Comparison of ENCODE assay signal across 11 cellular contexts in genomic region chr20:32281711-32282110, GRCh38. TPM values are rescaled to one million over a fixed set of nuclear protein-coding genes. Genes with fewer than 3 reads are reported as not detected.
DNase-seq lines count a peak whose midpoint lies in the region; ATAC-seq and TF ChIP-seq lines count a peak whose summit lies in the region.
"Had no signal": no experiment of that assay in that cellular context is flagged by ENCODE, and none has a peak within 500 bp of the region (broad histone marks: within the 10 kb centered on the region; RNA-seq: fewer than 3 reads in every experiment).

No MANE protein-coding gene starts in this region.

- peaks cover 4% of the 10 kb centered on the region for H3K4me1 ChIP-seq in RWPE2 (ENCODE audit: insufficient read depth, poor library complexity, severe bottlenecking)

- no peak for TF ChIP-seq CTCF in RWPE2 (IDR thresholded peaks at IDR 0.05; ENCODE audit: poor library complexity, severe bottlenecking)

- H3K27ac ChIP-seq in RWPE2 (ENCODE audit: poor library complexity, severe bottlenecking), result no peak overlapping the region

- no peak for ATAC-seq in RWPE2 (ENCODE audit: low read depth)
- no peak for ATAC-seq in stimulated activated naive B cell treated with anti-CD40 and anti-IgM and Interleukin-4, amounts not matched to agents 10 μg/mL and 1 μg/mL and 100 μg/mL, for 72 hours (replicated peaks)

- no peaks in the 10 kb centered on the region for H3K9me3 ChIP-seq in RWPE2 (ENCODE audit: severe bottlenecking)
- H3K9me3 ChIP-seq: esophagus muscularis mucosa had no signal

- H3K4me3 Mint-ChIP-seq in activated naive CD8-positive, alpha-beta T cell treated with anti-CD3 and anti-CD28 coated beads for 36 hours, result peak overlapping the region; percentile 4
- H3K4me3 Mint-ChIP-seq in stimulated activated naive B cell treated with anti-CD40 and anti-IgM and Interleukin-4, amounts not matched to agents 10 μg/mL and 1 μg/mL and 100 μg/mL, for 72 hours, result peak overlapping the region in 1 of 2 donors; percentile 11
- H3K4me3 Mint-ChIP-seq: activated naive CD8-positive, alpha-beta T cell treated with anti-CD3 and anti-CD28 coated beads, Interleukin-2, amount 10 ng/mL, durations not matched to agents 7 days and 5 days had no signal

- H3K27me3 ChIP-seq in RWPE2 (ENCODE audit: insufficient read depth, poor library complexity, severe bottlenecking), result no peaks in the 10 kb centered on the region
- H3K27me3 ChIP-seq: esophagus muscularis mucosa had no signal

- H3K36me3 Mint-ChIP-seq in activated naive CD8-positive, alpha-beta T cell treated with anti-CD3 and anti-CD28 coated beads for 36 hours, result peaks cover 48% of the 10 kb centered on the region
- H3K36me3 Mint-ChIP-seq in stimulated activated naive B cell treated with anti-CD40 and anti-IgM and Interleukin-4, amounts not matched to agents 10 μg/mL and 1 μg/mL and 100 μg/mL, for 72 hours, result peaks cover 15 to 22% of the 10 kb centered on the region in 2 donors

- H3K9me3 Mint-ChIP-seq in activated naive CD8-positive, alpha-beta T cell treated with anti-CD3 and anti-CD28 coated beads for 36 hours, result no peaks in the 10 kb centered on the region
- no peaks in the 10 kb centered on the region for H3K9me3 Mint-ChIP-seq in stimulated activated naive B cell treated with anti-CD40 and anti-IgM and Interleukin-4, amounts not matched to agents 10 μg/mL and 1 μg/mL and 100 μg/mL, for 72 hours
- H3K9me3 Mint-ChIP-seq: activated naive CD8-positive, alpha-beta T cell treated with anti-CD3 and anti-CD28 coated beads, Interleukin-2, amount 10 ng/mL, durations not matched to agents 7 days and 5 days had no signal

- no peak overlapping the region for H3K4me3 ChIP-seq in RWPE2 (ENCODE audit: severe bottlenecking)
- H3K4me3 ChIP-seq: esophagus muscularis mucosa had no signal

- peaks cover 63% of the 10 kb centered on the region for H3K4me1 Mint-ChIP-seq in activated naive CD8-positive, alpha-beta T cell treated with anti-CD3 and anti-CD28 coated beads for 36 hours
- peaks cover 47 to 63% of the 10 kb centered on the region in 2 donors for H3K4me1 Mint-ChIP-seq in stimulated activated naive B cell treated with anti-CD40 and anti-IgM and Interleukin-4, amounts not matched to agents 10 μg/mL and 1 μg/mL and 100 μg/mL, for 72 hours

- H3K27ac Mint-ChIP-seq in activated naive CD8-positive, alpha-beta T cell treated with anti-CD3 and anti-CD28 coated beads for 36 hours, result peak overlapping the region; percentile 54
- peak overlapping the region; percentile 52 for H3K27ac Mint-ChIP-seq in stimulated activated naive B cell treated with anti-CD40 and anti-IgM and Interleukin-4, amounts not matched to agents 10 μg/mL and 1 μg/mL and 100 μg/mL, for 72 hours
- H3K27ac Mint-ChIP-seq: activated naive CD8-positive, alpha-beta T cell treated with anti-CD3 and anti-CD28 coated beads, Interleukin-2, amount 10 ng/mL, durations not matched to agents 7 days and 5 days had no signal

- peak; percentile 40 for DNase-seq in stimulated activated CD4-positive, alpha-beta T cell treated with anti-CD3 and anti-CD28 coated beads, Interleukin-15, amount 100 ng/mL, for 24 hours
- DNase-seq in stimulated activated CD4-positive, alpha-beta T cell treated with anti-CD3 and anti-CD28 coated beads, Interleukin-2, amount 100 ng/mL, for 24 hours, result no peak
- DNase-seq in RWPE2 (ENCODE audit: low spot score) (peak; percentile 44), kidney tubule cell (ENCODE audit: low spot score) (no peak), occipital lobe (lab: John Stamatoyannopoulos, UW) (no peak)
- DNase-seq in activated naive CD8-positive, alpha-beta T cell treated with anti-CD3 and anti-CD28 coated beads for 36 hours, result no peak
- DNase-seq in stimulated activated naive B cell treated with anti-CD40 and anti-IgM and Interleukin-4, amounts not matched to agents 10 μg/mL and 1 μg/mL and 100 μg/mL, for 72 hours, result no peak
- DNase-seq: activated naive CD8-positive, alpha-beta T cell treated with anti-CD3 and anti-CD28 coated beads, Interleukin-2, amount 10 ng/mL, durations not matched to agents 7 days and 5 days; GOT3; NCI-H526 treated with DMSO at 0.1 percent for 48 hours had no signal

- H3K27me3 Mint-ChIP-seq in activated naive CD8-positive, alpha-beta T cell treated with anti-CD3 and anti-CD28 coated beads for 36 hours, result no peaks in the 10 kb centered on the region
- H3K27me3 Mint-ChIP-seq in stimulated activated naive B cell treated with anti-CD40 and anti-IgM and Interleukin-4, amounts not matched to agents 10 μg/mL and 1 μg/mL and 100 μg/mL, for 72 hours, result no peaks in the 10 kb centered on the region
- H3K27me3 Mint-ChIP-seq: activated naive CD8-positive, alpha-beta T cell treated with anti-CD3 and anti-CD28 coated beads, Interleukin-2, amount 10 ng/mL, durations not matched to agents 7 days and 5 days had no signal

- H3K36me3 ChIP-seq in RWPE2 (ENCODE audit: low read depth), result peaks cover 10% of the 10 kb centered on the region

RNA-seq across cellular contexts. Expression of gene KIF3B, which starts 4.3 kb away (rescaled TPM):
- 10 to 100 TPM; 36.2 to 36.5 TPM for total RNA-seq in activated naive CD8-positive, alpha-beta T cell treated with anti-CD3 and anti-CD28 coated beads for 36 hours
- 92.5 TPM for total RNA-seq in occipital lobe

Comparison
In these comparisons a context has a peak if more than half of its experiments do, and no peak if none do; other contexts are left out.
1. DNase-seq: peak in stimulated activated CD4-positive, alpha-beta T cell treated with anti-CD3 and anti-CD28 coated beads, Interleukin-15, amount 100 ng/mL, for 24 hours (single experiment) and RWPE2 (single experiment); none in stimulated activated CD4-positive, alpha-beta T cell treated with anti-CD3 and anti-CD28 coated beads, Interleukin-2, amount 100 ng/mL, for 24 hours (0 of 2), activated naive CD8-positive, alpha-beta T cell treated with anti-CD3 and anti-CD28 coated beads for 36 hours (single experiment), stimulated activated naive B cell treated with anti-CD40 and anti-IgM and Interleukin-4, amounts not matched to agents 10 μg/mL and 1 μg/mL and 100 μg/mL, for 72 hours (single experiment), kidney tubule cell (single experiment) and occipital lobe (single experiment).